ENCODE assay signal across 8 cellular contexts in genomic region chr19:16078311-16078758, GRCh38. TPM values are rescaled to one million over a fixed set of nuclear protein-coding genes. Genes with fewer than 3 reads are reported as not detected.
DNase-seq lines count a peak whose midpoint lies in the region; ATAC-seq lines count a peak whose summit lies in the region.

No MANE protein-coding gene starts in this region.

- peak; percentile 59 for DNase-seq in DMS 273 treated with DMSO at 0.1 percent for 48 hours (lab: John Stamatoyannopoulos, UW)
- DNase-seq in NCI-H82 (lab: John Stamatoyannopoulos, UW), result peak; percentile 98
- DNase-seq in amniotic epithelial cell (ENCODE audit: low read depth), result peak; percentile 57
- DNase-seq in immature natural killer cell, result peak in 1 of 3 donors; percentile 43
- peak; percentile 43 for DNase-seq in stimulated activated naive CD8-positive, alpha-beta T cell treated with anti-CD3 and anti-CD28 coated beads, Interleukin-15, Interleukin-2, amounts not matched to agents 100 U/mL and 50 U/mL, for 24 hours

- peaks cover 6 to 25% (median 14%) of the 10 kb centered on the region in 3 donors for H3K36me3 Mint-ChIP-seq in immature natural killer cell

- no peaks in the 10 kb centered on the region for H3K9me3 Mint-ChIP-seq in immature natural killer cell

- peaks cover 2 to 27% (median 17%) of the 10 kb centered on the region in 3 donors for H3K27me3 Mint-ChIP-seq in immature natural killer cell (ENCODE audit: low read depth in 3 of 3)

- peaks cover 78 to 80% of the 10 kb centered on the region in 2 donors for H3K4me1 Mint-ChIP-seq in immature natural killer cell

- peak overlapping the region; percentile 95 to 99 (median 96) for H3K27ac Mint-ChIP-seq in immature natural killer cell

- peak overlapping the region; percentile 81 to 90 (median 88) for H3K4me3 Mint-ChIP-seq in immature natural killer cell

- ATAC-seq in stimulated activated naive CD8-positive, alpha-beta T cell treated with anti-CD3 and anti-CD28 coated beads, Interleukin-15, Interleukin-2, amounts not matched to agents 100 U/mL and 50 U/mL, for 24 hours, result no peak
- no peak for ATAC-seq in HG03175 (IDR thresholded peaks at IDR 0.05; ENCODE audit: unreplicated experiment)
- no peak for ATAC-seq in activated CD4-positive, CD25-positive, alpha-beta regulatory T cell treated with anti-CD3 and anti-CD28 coated beads, Interleukin-2, amount 50 U/mL, for 24 hours
- ATAC-seq in HG03520 (IDR thresholded peaks at IDR 0.05; ENCODE audit: unreplicated experiment), result no peak

RNA-seq across cellular contexts. Expression of gene TPM4, which starts 2.0 kb away (rescaled TPM):
- 100 to 1,000 TPM; 106 to 193 (median 107) TPM for polyA plus RNA-seq in immature natural killer cell

RNA-seq across cellular contexts. Expression of gene RAB8A, which starts 33.4 kb away (rescaled TPM):
- polyA plus RNA-seq in immature natural killer cell, result 100 to 1,000 TPM; 110 to 184 (median 126) TPM
